8 cellular contexts compared by ENCODE assay signal in genomic region chr1:6554031-6554906, GRCh38. TPM values are rescaled to one million over a fixed set of nuclear protein-coding genes. Genes with fewer than 3 reads are reported as not detected.
DNase-seq lines count a peak whose midpoint lies in the region; ATAC-seq and TF ChIP-seq lines count a peak whose summit lies in the region.

NOL9 (minus strand) TSS chr1:6554513; CDS start chr1:6554502, 11 bp downstream.

- H3K36me3 ChIP-seq in kidney epithelial cell (ENCODE audit: control insufficient read depth, insufficient read depth, low read length): no peaks in the 10 kb centered on the region

- no peaks in the 10 kb centered on the region for H3K27me3 Mint-ChIP-seq in chondrocyte (ENCODE audit: low read depth)

- H3K4me1 Mint-ChIP-seq in chondrocyte (ENCODE audit: low read depth): peaks cover 17% of the 10 kb centered on the region

- TF ChIP-seq CTCF in chondrocyte (IDR thresholded peaks at IDR 0.05) (peak; percentile 92), kidney epithelial cell (IDR thresholded peaks at IDR 0.05; ENCODE audit: insufficient read depth, low read length, poor library complexity, severe bottlenecking) (peak; percentile 97)

- peak; percentile 78 for DNase-seq in AML-193 (lab: John Stamatoyannopoulos, UW)
- peak; percentile 81 for DNase-seq in NCI-H446 treated with DMSO at 0.1 percent for 48 hours (lab: John Stamatoyannopoulos, UW)
- DNase-seq in activated CD4-positive, CD25-positive, alpha-beta regulatory T cell treated with anti-CD3 and anti-CD28 coated beads, Interleukin-2, amount 50 U/mL, for 72 hours: peak; percentile 96
- peak; percentile 96 for DNase-seq in chondrocyte (ENCODE audit: low spot score)
- DNase-seq in kidney epithelial cell (ENCODE audit: low read depth): peak; percentile 57
- peak; percentile 86 to 94 for DNase-seq in stimulated activated CD4-positive, alpha-beta T cell treated with anti-CD3 and anti-CD28 coated beads, Interleukin-15, amount 100 ng/mL, for 48 hours (ENCODE audit: low read depth in 2 of 2)

- H3K36me3 Mint-ChIP-seq in chondrocyte (ENCODE audit: low read depth): peaks cover 4% of the 10 kb centered on the region

- H3K4me3 ChIP-seq in kidney epithelial cell (ENCODE audit: low read depth, low read length): peak within 1 kb of the TSS; percentile 99

- no peaks in the 10 kb centered on the region for H3K27me3 ChIP-seq in kidney epithelial cell (ENCODE audit: control insufficient read depth, insufficient read depth, low read length)

- no peaks in the 10 kb centered on the region for H3K9me3 Mint-ChIP-seq in chondrocyte (ENCODE audit: low read depth)

- H3K4me3 Mint-ChIP-seq in chondrocyte (ENCODE audit: unreplicated experiment): peak within 1 kb of the TSS; percentile 81

- ATAC-seq in GM19025 (IDR thresholded peaks at IDR 0.05; ENCODE audit: low read depth, unreplicated experiment) (peak; percentile 95), HG03342 (IDR thresholded peaks at IDR 0.05; ENCODE audit: unreplicated experiment) (peak; percentile 89)

- peak within 1 kb of the TSS; percentile 22 for H3K27ac Mint-ChIP-seq in chondrocyte (ENCODE audit: unreplicated experiment)

RNA-seq across cellular contexts. Expression of gene NOL9, which starts in this region (rescaled TPM):
- 24.0 to 32.3 TPM (median 27.0 TPM) in 3 replicates for total RNA-seq in chondrocyte
- total RNA-seq in kidney epithelial cell: 30.3 and 32.5 TPM in 2 replicates

Comparison
In these comparisons a context has a peak if more than half of its experiments do, and no peak if none do; other contexts are left out.
1. Peak in every context shown above with its lines: DNase-seq, ATAC-seq and H3K4me3 ChIP-seq.